37 cellular contexts compared by ENCODE assay signal in genomic region chr2:71566271-71566858, GRCh38.
A peak's percentile ranks its signal among the peaks of the same experiment; 100 is the strongest.
DNase-seq lines count a peak whose midpoint lies in the region; ATAC-seq, FAIRE-seq and TF ChIP-seq lines count a peak whose summit lies in the region.
"Had no signal": no experiment of that assay in that cellular context is flagged by ENCODE, and none has a peak within 500 bp of the region (broad histone marks: within the 10 kb centered on the region; RNA-seq: fewer than 3 reads in every experiment).

No MANE protein-coding gene starts in this region.

- no peaks in the 10 kb centered on the region for H3K4me1 Mint-ChIP-seq in stimulated activated naive B cell treated with anti-CD40 and anti-IgM and Interleukin-4, amounts not matched to agents 10 μg/mL and 1 μg/mL and 100 μg/mL, for 72 hours

- DNase-seq in Right ventricle myocardium inferior (ENCODE audit: missing footprints) (peak; percentile 22), Right ventricle myocardium superior (no peak), astrocyte of the hippocampus (ENCODE audit: low read depth, low spot score) (peak; percentile 47), left lung (no peak), D721Med (ENCODE audit: insufficient read length, low spot score) (no peak), posterior vena cava (ENCODE audit: low spot score) (no peak)
- no peak for DNase-seq in stimulated activated naive B cell treated with anti-CD40 and anti-IgM and Interleukin-4, amounts not matched to agents 10 μg/mL and 1 μg/mL and 100 μg/mL, for 72 hours
- no peak for DNase-seq in effector CD4-positive, alpha-beta T cell
- DNase-seq: activated CD4-positive, alpha-beta memory T cell treated with anti-CD3 and anti-CD28 coated beads for 36 hours; activated CD4-positive, CD25-positive, alpha-beta regulatory T cell treated with anti-CD3 and anti-CD28 coated beads, Interleukin-2, amount 50 U/mL, for 72 hours; activated CD8-positive, alpha-beta memory T cell treated with anti-CD3 and anti-CD28 coated beads, Interleukin-2, amount 50 U/mL, for 4 hours; activated naive CD4-positive, alpha-beta T cell treated with Interleukin-2 at 50 U/mL for 16 hours; amygdala; cortex of kidney; erythroblast; foreskin keratinocyte; head of caudate nucleus; left ventricle myocardium superior; mesendoderm; NCI-H1436; NCI-H2081 treated with DMSO at 0.1 percent for 48 hours; NCI-H345; NCI-H69; SHP77 treated with DMSO at 0.1 percent for 48 hours; stimulated activated CD4-positive, alpha-beta T cell treated with anti-CD3 and anti-CD28 coated beads, Interleukin-2, amount 100 ng/mL, for 24 hours; stomach; T-helper 2 cell; trophoblast cell had no signal

- no peaks in the 10 kb centered on the region for H3K4me1 ChIP-seq in left lung
- H3K4me1 ChIP-seq: foreskin keratinocyte, HAP-1, parathyroid adenoma, right atrium auricular region, stomach had no signal

- no peaks in the 10 kb centered on the region for H3K36me3 Mint-ChIP-seq in stimulated activated naive B cell treated with anti-CD40 and anti-IgM and Interleukin-4, amounts not matched to agents 10 μg/mL and 1 μg/mL and 100 μg/mL, for 72 hours
- H3K36me3 Mint-ChIP-seq: activated CD4-positive, alpha-beta memory T cell treated with anti-CD3 and anti-CD28 coated beads for 36 hours had no signal

- peaks cover 0 to 93% of the 10 kb centered on the region in 2 donors for H3K36me3 ChIP-seq in left lung
- H3K36me3 ChIP-seq: HAP-1 had no signal

- no peaks in the 10 kb centered on the region for H3K27me3 ChIP-seq in left lung
- H3K27me3 ChIP-seq: cardiac muscle cell, right atrium auricular region, stomach had no signal

- TF ChIP-seq CTCF in left lung (IDR thresholded peaks at IDR 0.05), result no peak
- no peak for TF ChIP-seq CTCF in D721Med (IDR thresholded peaks at IDR 0.05; ENCODE audit: insufficient read depth, missing control alignments)

- ATAC-seq in Right ventricle myocardium inferior (no peak), Right ventricle myocardium superior (ENCODE audit: poor library complexity) (no peak), left lung (peak; percentile 37)
- ATAC-seq in stimulated activated naive B cell treated with anti-CD40 and anti-IgM and Interleukin-4, amounts not matched to agents 10 μg/mL and 1 μg/mL and 100 μg/mL, for 72 hours (replicated peaks), result no peak
- ATAC-seq: foreskin keratinocyte, HepG2, left ventricle myocardium superior had no signal

- peaks cover 0 to 3% of the 10 kb centered on the region in 2 donors for H3K27me3 Mint-ChIP-seq in stimulated activated naive B cell treated with anti-CD40 and anti-IgM and Interleukin-4, amounts not matched to agents 10 μg/mL and 1 μg/mL and 100 μg/mL, for 72 hours
- H3K27me3 Mint-ChIP-seq: activated CD4-positive, alpha-beta memory T cell treated with anti-CD3 and anti-CD28 coated beads for 36 hours had no signal

- H3K9me3 ChIP-seq in left lung, result no peaks in the 10 kb centered on the region
- H3K9me3 ChIP-seq: HAP-1, right atrium auricular region, stomach had no signal

- H3K27ac Mint-ChIP-seq in stimulated activated naive B cell treated with anti-CD40 and anti-IgM and Interleukin-4, amounts not matched to agents 10 μg/mL and 1 μg/mL and 100 μg/mL, for 72 hours, result no peak overlapping the region
- H3K27ac Mint-ChIP-seq: activated CD4-positive, alpha-beta memory T cell treated with anti-CD3 and anti-CD28 coated beads for 36 hours; activated T-helper 1 cell treated with anti-CD3 and anti-CD28 coated beads, Interleukin-12 subunit alpha, Interleukin-12 subunit beta, Interleukin-2, Interleukin-4 antibody, amounts not matched to agents 30 ng/mL and 10 ng/mL and 1 ng/mL, durations not matched to agents 14 hours and 24 hours and 36 hours had no signal

- FAIRE-seq in D721Med (lab: Jason Lieb, UNC), result no peak
- FAIRE-seq: GM12892, HepG2, keratinocyte had no signal

- no peaks in the 10 kb centered on the region for H3K9me3 Mint-ChIP-seq in stimulated activated naive B cell treated with anti-CD40 and anti-IgM and Interleukin-4, amounts not matched to agents 10 μg/mL and 1 μg/mL and 100 μg/mL, for 72 hours
- H3K9me3 Mint-ChIP-seq: activated CD4-positive, alpha-beta memory T cell treated with anti-CD3 and anti-CD28 coated beads for 36 hours; activated T-helper 1 cell treated with anti-CD3 and anti-CD28 coated beads, Interleukin-12 subunit alpha, Interleukin-12 subunit beta, Interleukin-2, Interleukin-4 antibody, amounts not matched to agents 30 ng/mL and 10 ng/mL and 1 ng/mL, durations not matched to agents 14 hours and 24 hours and 36 hours had no signal

- H3K4me3 ChIP-seq in left lung, result no peak overlapping the region
- H3K4me3 ChIP-seq: cardiac muscle cell, HAP-1, right atrium auricular region, stomach had no signal

- no peak overlapping the region for H3K4me3 Mint-ChIP-seq in stimulated activated naive B cell treated with anti-CD40 and anti-IgM and Interleukin-4, amounts not matched to agents 10 μg/mL and 1 μg/mL and 100 μg/mL, for 72 hours
- H3K4me3 Mint-ChIP-seq: activated CD4-positive, alpha-beta memory T cell treated with anti-CD3 and anti-CD28 coated beads for 36 hours; activated T-helper 1 cell treated with anti-CD3 and anti-CD28 coated beads, Interleukin-12 subunit alpha, Interleukin-12 subunit beta, Interleukin-2, Interleukin-4 antibody, amounts not matched to agents 30 ng/mL and 10 ng/mL and 1 ng/mL, durations not matched to agents 14 hours and 24 hours and 36 hours had no signal

- no peak overlapping the region for H3K27ac ChIP-seq in left lung
- H3K27ac ChIP-seq: 22Rv1, cardiac muscle cell, foreskin keratinocyte, parathyroid adenoma, right atrium auricular region, stomach had no signal

- intact Hi-C loops in Right ventricle myocardium inferior (cut with DNase I), result no loop called here
- intact Hi-C loops in Right ventricle myocardium superior (cut with DNase I), result no loop called here
- intact Hi-C loops in left lung (cut with DNase I), result no loop called here
- intact Hi-C loops in posterior vena cava (cut with DNase I), result no loop called here

Comparison
In these comparisons a context has a peak if more than half of its experiments do, and no peak if none do; other contexts are left out.
1. DNase-seq: peak in Right ventricle myocardium inferior (single experiment) and astrocyte of the hippocampus (single experiment); none in Right ventricle myocardium superior (single experiment), left lung (0 of 2), D721Med (single experiment), stimulated activated naive B cell treated with anti-CD40 and anti-IgM and Interleukin-4, amounts not matched to agents 10 μg/mL and 1 μg/mL and 100 μg/mL, for 72 hours (single experiment), posterior vena cava (single experiment) and effector CD4-positive, alpha-beta T cell (single experiment).